21 cellular contexts compared by ENCODE assay signal in genomic region chr1:218324226-218324580, GRCh38. TPM values are rescaled to one million over a fixed set of nuclear protein-coding genes. Genes with fewer than 3 reads are reported as not detected.
"Had no signal": no experiment of that assay in that cellular context is flagged by ENCODE, and none has a peak within 500 bp of the region (broad histone marks: within the 10 kb centered on the region; RNA-seq: fewer than 3 reads in every experiment).

No MANE protein-coding gene starts in this region.

- H3K27me3 Mint-ChIP-seq: naive thymus-derived CD8-positive, alpha-beta T cell; progenitor cell of endocrine pancreas; stimulated activated memory B cell treated with anti-CD40 and anti-IgM and Interleukin-4, amounts not matched to agents 10 μg/mL and 1 μg/mL and 100 μg/mL, for 72 hours had no signal

- H3K4me1 ChIP-seq: neural progenitor cell, pancreas, right lobe of liver, stomach, transverse colon had no signal

- H3K4me3 ChIP-seq: coronary artery, hepatocyte, mucosa of descending colon, neural progenitor cell, pancreas, right lobe of liver, stomach, thoracic aorta, transverse colon had no signal

- H3K4me3 Mint-ChIP-seq: naive thymus-derived CD8-positive, alpha-beta T cell; neural progenitor cell; stimulated activated memory B cell treated with anti-CD40 and anti-IgM and Interleukin-4, amounts not matched to agents 10 μg/mL and 1 μg/mL and 100 μg/mL, for 72 hours had no signal

- H3K4me1 Mint-ChIP-seq: neural progenitor cell; stimulated activated memory B cell treated with anti-CD40 and anti-IgM and Interleukin-4, amounts not matched to agents 10 μg/mL and 1 μg/mL and 100 μg/mL, for 72 hours had no signal

- H2AFZ ChIP-seq: hepatocyte, neural progenitor cell had no signal

- DNase-seq: effector CD4-positive, alpha-beta T cell; foreskin melanocyte; head of caudate nucleus; mammary epithelial cell; naive thymus-derived CD8-positive, alpha-beta T cell; occipital lobe; right lobe of liver; stimulated activated CD4-positive, alpha-beta T cell treated with anti-CD3 and anti-CD28 coated beads, Interleukin-15, amount 100 ng/mL, for 24 hours; stimulated activated CD4-positive, alpha-beta T cell treated with anti-CD3 and anti-CD28 coated beads, Interleukin-1b, Interleukin-23, amount 100 ng/mL, for 48 hours; stimulated activated CD4-positive, alpha-beta T cell treated with anti-CD3 and anti-CD28 coated beads, Interleukin-4, amount 100 ng/mL, for 24 hours; stomach; substantia nigra; transverse colon had no signal

- H3K4me2 ChIP-seq: hepatocyte, neural progenitor cell had no signal

- H3K27ac Mint-ChIP-seq: neural progenitor cell; progenitor cell of endocrine pancreas; stimulated activated memory B cell treated with anti-CD40 and anti-IgM and Interleukin-4, amounts not matched to agents 10 μg/mL and 1 μg/mL and 100 μg/mL, for 72 hours had no signal

- ATAC-seq: mucosa of descending colon; naive thymus-derived CD8-positive, alpha-beta T cell; pancreas; stimulated activated memory B cell treated with anti-CD40 and anti-IgM and Interleukin-4, amounts not matched to agents 10 μg/mL and 1 μg/mL and 100 μg/mL, for 72 hours had no signal

- H3K9me3 ChIP-seq: mucosa of descending colon, pancreas, right lobe of liver, stomach, thoracic aorta, transverse colon had no signal

- H3K9me3 Mint-ChIP-seq: naive thymus-derived CD8-positive, alpha-beta T cell; neural progenitor cell; stimulated activated memory B cell treated with anti-CD40 and anti-IgM and Interleukin-4, amounts not matched to agents 10 μg/mL and 1 μg/mL and 100 μg/mL, for 72 hours had no signal

- H3K79me2 ChIP-seq: hepatocyte had no signal

- H3K27me3 ChIP-seq: hepatocyte, neural progenitor cell, pancreas, right lobe of liver, stomach, transverse colon had no signal

- H3K9ac ChIP-seq: neural progenitor cell had no signal

- H3K27ac ChIP-seq: coronary artery, hepatocyte, neural progenitor cell, pancreas, right lobe of liver, stomach, thoracic aorta, transverse colon had no signal

RNA-seq across cellular contexts. Expression of gene TGFB2, which starts 20.9 kb away (rescaled TPM):
- polyA plus RNA-seq: naive thymus-derived CD8-positive, alpha-beta T cell had no signal
